Comparison of ENCODE assay signal across 2 cellular contexts in the genomic region with DNA sequence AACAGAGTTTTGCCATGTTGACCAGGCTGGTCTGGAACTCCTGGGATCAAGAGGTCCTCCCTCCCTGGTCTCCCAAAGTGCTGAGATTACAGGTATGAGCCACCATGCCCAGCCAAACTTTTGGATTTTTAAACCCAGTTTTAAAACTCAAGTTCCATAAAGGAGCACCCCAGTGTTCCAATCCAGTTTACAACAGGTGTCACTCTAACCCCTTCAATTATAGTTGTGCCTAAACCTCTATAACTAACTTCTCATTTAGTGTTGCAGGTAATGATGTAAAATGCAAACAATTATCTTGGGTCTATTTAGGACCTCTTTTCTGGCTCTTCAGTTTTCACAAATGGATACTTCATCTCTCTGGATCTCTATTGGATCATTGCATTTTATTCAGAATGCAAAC.
A peak's percentile ranks its signal among the peaks of the same experiment; 100 is the strongest.
TF ChIP-seq lines count a peak whose summit lies in the region.

No MANE protein-coding gene starts in this region.

TF ChIP-seq in GM12891, 5 proteins besides CTCF, POLR2A, EP300 and RAD21:
- TF ChIP-seq PAX5 (IDR thresholded peaks at IDR 0.05; ENCODE audit: insufficient read depth, low read length, severe bottlenecking) (no peak), TAF1 (IDR thresholded peaks at IDR 0.05; ENCODE audit: low read depth, low read length) (no peak), POLR2AphosphoS5 (IDR thresholded peaks at IDR 0.05; ENCODE audit: low read depth, low read length) (no peak), POU2F2 (IDR thresholded peaks at IDR 0.05; ENCODE audit: low read depth, low read length) (no peak), SPI1 (IDR thresholded peaks at IDR 0.05; ENCODE audit: low read depth, low read length) (no peak)

TF ChIP-seq in GM12878, 131 proteins besides CTCF, POLR2A, EP300 and RAD21:
- TF ChIP-seq SMC3 (IDR thresholded peaks at IDR 0.05; ENCODE audit: borderline replicate concordance, low read length) (peak; percentile 22; the same call in 1 of the 2 replicates), STAT1 (conservative IDR thresholded peaks at IDR 0.05) (no peak)
